Comparison of ENCODE assay signal across 9 cellular contexts in genomic region chr2:230758566-230759480, GRCh38. TPM values are rescaled to one million over a fixed set of nuclear protein-coding genes. Genes with fewer than 3 reads are reported as not detected.
DNase-seq lines count a peak whose midpoint lies in the region; ATAC-seq and TF ChIP-seq lines count a peak whose summit lies in the region.
"Had no signal": no experiment of that assay in that cellular context is flagged by ENCODE, and none has a peak within 500 bp of the region (broad histone marks: within the 10 kb centered on the region; RNA-seq: fewer than 3 reads in every experiment).

No MANE protein-coding gene starts in this region.

- H3K9me3 ChIP-seq in lung (ENCODE audit: control insufficient read depth in 2 of 2, insufficient read depth in 1 of 2, low read length in 1 of 2) (no peaks in the 10 kb centered on the region), Caco-2 (no peaks in the 10 kb centered on the region)

- no peak overlapping the region for H3K4me3 Mint-ChIP-seq in Caco-2 (ENCODE audit: unreplicated experiment)

- DNase-seq in AG09309 (ENCODE audit: low read depth) (peak; percentile 84), HL-60 (ENCODE audit: low read depth in 1 of 2, low spot score in 1 of 2) (peak; percentile 47 to 64), amniotic epithelial cell (ENCODE audit: low read depth) (peak; percentile 96), lung (ENCODE audit: low spot score) (no peak), Caco-2 (no peak), NCI-H1694 treated with DMSO at 0.1 percent for 48 hours (lab: John Stamatoyannopoulos, UW) (no peak)

- H3K27me3 ChIP-seq in HL-60 (ENCODE audit: insufficient read depth, poor library complexity, severe bottlenecking) = no peaks in the 10 kb centered on the region
- no peaks in the 10 kb centered on the region for H3K27me3 ChIP-seq in lung (ENCODE audit: control insufficient read depth, insufficient read depth)
- no peaks in the 10 kb centered on the region for H3K27me3 ChIP-seq in Caco-2 (replicated peaks; ENCODE audit: control insufficient read depth, insufficient read depth, low read length)

- H3K36me3 ChIP-seq in lung (ENCODE audit: control insufficient read depth in 2 of 2, insufficient read depth in 2 of 2, low read length in 2 of 2) (peaks cover 2 to 6% of the 10 kb centered on the region in 2 donors), Caco-2 (ENCODE audit: control insufficient read depth, insufficient read depth, low read length) (no peaks in the 10 kb centered on the region)

- 54 to 77% methylated on average over 6 of the region's 6 CpGs for WGBS in lung, 2 donors

- H3K4me3 ChIP-seq in AG09309 (ENCODE audit: control insufficient read depth, low read depth, low read length) (no peak overlapping the region), HL-60 (replicated peaks; ENCODE audit: insufficient read depth, low read length) (no peak overlapping the region), lung (peak overlapping the region; percentile 4), Caco-2 (ENCODE audit: low read depth, low read length) (no peak overlapping the region)

- CTCF ChIA-PET in Caco-2 (lab: Charles Lee) = no interaction called here

- no peak overlapping the region for H3K27ac Mint-ChIP-seq in Caco-2 (ENCODE audit: unreplicated experiment)

- H3K27ac ChIP-seq in HL-60 (replicated peaks) (no peak overlapping the region), lung (ENCODE audit: low read depth in 1 of 2, low read length in 1 of 2) (peak overlapping the region in 1 of 2 donors; percentile 56)

- no peak for ATAC-seq in lung (ENCODE audit: insufficient read depth, low FRiP score)
- ATAC-seq in HG03442 (IDR thresholded peaks at IDR 0.05; ENCODE audit: unreplicated experiment) = no peak
- no peak for ATAC-seq in GM21390 (IDR thresholded peaks at IDR 0.05; ENCODE audit: unreplicated experiment)

- no peaks in the 10 kb centered on the region for H3K27me3 Mint-ChIP-seq in Caco-2 (ENCODE audit: insufficient read depth, unreplicated experiment)
- H3K27me3 Mint-ChIP-seq: IgD-negative memory B cell had no signal

- TF ChIP-seq CTCF in AG09309 (IDR thresholded peaks at IDR 0.05; ENCODE audit: control insufficient read depth, insufficient read depth, low read depth, low read length, missing control alignments) (no peak), HL-60 (IDR thresholded peaks at IDR 0.05; ENCODE audit: insufficient read depth, low read length) (no peak), lung (IDR thresholded peaks at IDR 0.05; ENCODE audit: control extremely low read depth, extremely low read depth) (no peak), Caco-2 (IDR thresholded peaks at IDR 0.05; ENCODE audit: insufficient read depth in 1 of 2, low read depth in 1 of 2, low read length in 1 of 2, severe bottlenecking in 1 of 2, unreplicated experiment in 1 of 2) (no peak)

- H3K36me3 Mint-ChIP-seq in Caco-2 (ENCODE audit: insufficient read depth, unreplicated experiment) = peaks cover 12% of the 10 kb centered on the region

- intact Hi-C loops in Caco-2 (cut with micrococcal nuclease; ENCODE audit: unreplicated experiment) = no loop called here

- H3K4me1 Mint-ChIP-seq in Caco-2 (ENCODE audit: low read depth, unreplicated experiment) = peaks cover 9% of the 10 kb centered on the region

- peaks cover 13 to 25% of the 10 kb centered on the region in 2 donors for H3K4me1 ChIP-seq in lung (ENCODE audit: control insufficient read depth in 2 of 2, insufficient read depth in 2 of 2, low read length in 2 of 2)
- H3K4me1 ChIP-seq in Caco-2 = peaks cover 20% of the 10 kb centered on the region

- H3K9me3 Mint-ChIP-seq in Caco-2 (ENCODE audit: unreplicated experiment) = no peaks in the 10 kb centered on the region
- H3K9me3 Mint-ChIP-seq: IgD-negative memory B cell had no signal

- no TSS peak for BruUV-seq in Caco-2 (replicated peaks; lab: Mats Ljungman, UMichigan)

- POLR2A ChIA-PET in Caco-2 (lab: Charles Lee) = no interaction called here

RNA-seq across cellular contexts. Expression of gene CAB39, which starts 46.2 kb away (rescaled TPM):
- total RNA-seq in lung (100 to 1,000 TPM in 1 of 2 donors, 10 to 100 TPM in 1; 69.1 to 123 TPM), Caco-2 (2022) (33.2 and 40.4 TPM in 2 replicates)
- 10 to 100 TPM; 19.4 to 45.1 TPM for polyA plus RNA-seq in lung

Comparison
In these comparisons a context has a peak if more than half of its experiments do, and no peak if none do; other contexts are left out.
1. DNase-seq: peak in AG09309 (single experiment), HL-60 (2 of 2) and amniotic epithelial cell (single experiment); none in lung (single experiment), Caco-2 (0 of 2) and NCI-H1694 treated with DMSO at 0.1 percent for 48 hours (single experiment).